1 cellular context compared by ENCODE assay signal in genomic region chr19:959935-960502, GRCh38.
TF ChIP-seq lines count a peak whose summit lies in the region.

No MANE protein-coding gene starts in this region.

TF ChIP-seq in GM12878, 131 proteins besides CTCF, POLR2A, EP300 and RAD21:
- TF ChIP-seq STAT3 (IDR thresholded peaks at IDR 0.05; ENCODE audit: low read depth, low read length) (no peak), NFYA (IDR thresholded peaks at IDR 0.05; ENCODE audit: borderline replicate concordance, low read depth, low read length) (no peak), POLR2AphosphoS2 (IDR thresholded peaks at IDR 0.05; ENCODE audit: low read depth, low read length) (no peak), RFX5 (IDR thresholded peaks at IDR 0.05; ENCODE audit: low read depth, low read length) (no peak), MYC (IDR thresholded peaks at IDR 0.05; ENCODE audit: insufficient read depth, insufficient read length, insufficient replicate concordance, low read length, severe bottlenecking) (no peak), HDAC6 (IDR thresholded peaks at IDR 0.05; ENCODE audit: unreplicated experiment) (no peak), MEF2B (IDR thresholded peaks at IDR 0.05; ENCODE audit: partially characterized antibody, poor library complexity, severe bottlenecking) (no peak), CBX3 (IDR thresholded peaks at IDR 0.05; ENCODE audit: borderline replicate concordance, low read depth) (no peak), CHD2 (IDR thresholded peaks at IDR 0.05; ENCODE audit: borderline replicate concordance, low read depth, low read length) (no peak), GATAD2B (conservative IDR thresholded peaks at IDR 0.05; ENCODE audit: low read depth) (no peak), CREB1 (IDR thresholded peaks at IDR 0.05; ENCODE audit: low read depth) (no peak), CUX1 (IDR thresholded peaks at IDR 0.05; ENCODE audit: insufficient replicate concordance, low read depth, low read length) (no peak), ZZZ3 (IDR thresholded peaks at IDR 0.05; ENCODE audit: control insufficient read depth, insufficient read length, low read depth) (no peak), NR2F1 (conservative IDR thresholded peaks at IDR 0.05) (no peak), REST (IDR thresholded peaks at IDR 0.05; ENCODE audit: low read depth, low read length) (no peak), BRCA1 (IDR thresholded peaks at IDR 0.05; ENCODE audit: low read depth, low read length) (no peak), BHLHE40 (IDR thresholded peaks at IDR 0.05; ENCODE audit: borderline replicate concordance in 1 of 2, low read depth in 2 of 2, low read length in 1 of 2) (no peak), JUND (IDR thresholded peaks at IDR 0.05; ENCODE audit: low read depth, low read length) (no peak), SMAD5 (IDR thresholded peaks at IDR 0.05; ENCODE audit: low read depth) (no peak), TCF12 (IDR thresholded peaks at IDR 0.05; ENCODE audit: low read depth, low read length) (no peak)
